ENCODE assay signal across 10 cellular contexts in the genomic region with DNA sequence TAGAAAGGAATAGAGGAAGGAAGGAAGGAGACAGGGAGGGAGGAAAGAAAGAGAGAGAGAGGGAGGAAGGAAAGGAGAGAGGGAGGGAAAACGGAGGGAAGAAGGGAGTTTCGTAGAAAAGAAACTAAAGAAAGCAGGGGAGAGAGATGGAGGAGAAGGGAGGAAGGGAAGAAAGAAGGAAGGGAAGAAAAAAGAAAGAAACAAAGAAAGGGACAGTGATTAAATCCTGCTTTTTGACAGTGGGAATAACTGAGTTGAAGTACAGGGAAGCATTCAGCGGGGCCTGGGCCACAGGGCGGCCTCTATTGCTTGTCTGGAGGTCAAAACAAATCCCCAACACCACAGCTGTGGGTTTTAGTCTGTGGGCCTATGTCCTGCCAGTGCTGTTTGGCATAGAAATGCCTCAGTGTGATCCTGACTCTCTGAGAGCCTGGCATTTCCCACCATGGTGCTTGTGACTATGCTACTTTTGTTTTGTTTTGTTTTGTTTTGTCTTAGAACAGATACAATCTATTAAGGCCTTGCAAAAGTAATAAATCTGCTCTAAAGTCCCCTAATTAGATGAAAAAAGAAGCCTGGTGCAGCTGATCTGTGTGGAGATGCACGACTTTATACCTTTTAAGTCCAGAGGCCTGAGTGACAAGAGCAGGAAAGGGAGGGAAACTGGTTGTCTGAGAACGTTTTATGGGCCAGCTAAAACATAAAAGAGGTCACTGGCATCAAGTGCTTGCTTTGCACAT. TPM values are rescaled to one million over a fixed set of nuclear protein-coding genes. Genes with fewer than 3 reads are reported as not detected.
DNase-seq lines count a peak whose midpoint lies in the region; ATAC-seq and TF ChIP-seq lines count a peak whose summit lies in the region.
"Had no signal": no experiment of that assay in that cellular context is flagged by ENCODE, and none has a peak within 500 bp of the region (broad histone marks: within the 10 kb centered on the region; RNA-seq: fewer than 3 reads in every experiment).

No MANE protein-coding gene starts in this region.

- peaks cover 68% of the 10 kb centered on the region for H3K4me1 Mint-ChIP-seq in activated CD8-positive, alpha-beta T cell treated with anti-CD3 and anti-CD28 coated beads, Interleukin-2, amount 10 ng/mL, durations not matched to agents 7 days and 5 days (ENCODE audit: low read depth)

- intact Hi-C loops in head of caudate nucleus (cut with DNase I) (no loop called here), posterior vena cava (cut with DNase I) (no loop called here)

- H3K9me3 ChIP-seq in HEK293 (ENCODE audit: control insufficient read depth, insufficient read depth, low read depth, low read length), result no peaks in the 10 kb centered on the region

- peak overlapping the region; percentile 84 for H3K27ac Mint-ChIP-seq in activated CD8-positive, alpha-beta T cell treated with anti-CD3 and anti-CD28 coated beads, Interleukin-2, amount 10 ng/mL, durations not matched to agents 7 days and 5 days

- H3K27ac ChIP-seq in HEK293 (ENCODE audit: extremely low read depth, low read depth, low read length), result no peak overlapping the region
- peak overlapping the region; percentile 31 to 97 (median 91) for H3K27ac ChIP-seq in skin epidermis

- no peak for DNase-seq in activated CD8-positive, alpha-beta T cell treated with anti-CD3 and anti-CD28 coated beads, Interleukin-2, amount 10 ng/mL, durations not matched to agents 7 days and 5 days
- DNase-seq in head of caudate nucleus (peak in 35 of 42 donors; percentile 16 to 82 (median 53)), posterior vena cava (ENCODE audit: low spot score) (no peak), SW 1271 (lab: John Stamatoyannopoulos, UW) (no peak), kidney tubule cell (ENCODE audit: low spot score) (no peak)
- no peak for DNase-seq in activated CD4-positive, CD25-positive, alpha-beta regulatory T cell (lab: John Stamatoyannopoulos, UW)
- DNase-seq: NCI-H1694; stimulated activated CD4-positive, alpha-beta T cell treated with anti-CD3 and anti-CD28 coated beads, Interleukin-15, amount 100 ng/mL, for 24 hours had no signal

- no peaks in the 10 kb centered on the region for H3K27me3 Mint-ChIP-seq in activated CD8-positive, alpha-beta T cell treated with anti-CD3 and anti-CD28 coated beads, Interleukin-2, amount 10 ng/mL, durations not matched to agents 7 days and 5 days (ENCODE audit: low read depth)

- CTCF ChIA-PET in HEK293 (lab: Yijun Ruan, JAX), result interaction anchor here (0.7 kb wide), 1 partner anchor 32 kb away, joined by 3 read pairs; no protein-coding TSS in a partner anchor
- CTCF ChIA-PET in activated CD8-positive, alpha-beta T cell treated with anti-CD3 and anti-CD28 coated beads, Interleukin-2, amount 10 ng/mL, durations not matched to agents 7 days and 5 days (lab: Charles Lee), result interaction anchor here (0.7 to 2.1 kb wide), 2 partner anchors 14 to 216 kb away, joined by 3 to 21 read pairs; no protein-coding TSS in a partner anchor

- H3K4me1 ChIP-seq in HEK293 (ENCODE audit: control insufficient read depth, insufficient read depth, low read length), result no peaks in the 10 kb centered on the region

- POLR2A ChIA-PET in HEK293 (lab: Yijun Ruan, JAX), result no interaction called here
- POLR2A ChIA-PET in activated CD8-positive, alpha-beta T cell treated with anti-CD3 and anti-CD28 coated beads, Interleukin-2, amount 10 ng/mL, durations not matched to agents 7 days and 5 days (lab: Charles Lee), result interaction anchor here (0.6 kb wide), 1 partner anchor 50 kb away, joined by 4 read pairs; no protein-coding TSS in a partner anchor

- TF ChIP-seq CTCF in HEK293 (tag by site-specific recombination; IDR thresholded peaks at IDR 0.05), result no peak

- no peak for ATAC-seq in activated CD8-positive, alpha-beta T cell treated with anti-CD3 and anti-CD28 coated beads, Interleukin-2, amount 10 ng/mL, durations not matched to agents 7 days and 5 days

- no peak overlapping the region for H3K4me3 Mint-ChIP-seq in activated CD8-positive, alpha-beta T cell treated with anti-CD3 and anti-CD28 coated beads, Interleukin-2, amount 10 ng/mL, durations not matched to agents 7 days and 5 days

- H3K36me3 ChIP-seq in HEK293 (ENCODE audit: control insufficient read depth in 2 of 2, insufficient read depth in 1 of 2, low read length in 2 of 2), result no peaks in the 10 kb centered on the region

- H3K4me3 ChIP-seq in HEK293 (ENCODE audit: low read depth, low read length) (no peak overlapping the region), skin epidermis (no peak overlapping the region)

- peaks cover 5% of the 10 kb centered on the region for H3K9me3 Mint-ChIP-seq in activated CD8-positive, alpha-beta T cell treated with anti-CD3 and anti-CD28 coated beads, Interleukin-2, amount 10 ng/mL, durations not matched to agents 7 days and 5 days (ENCODE audit: insufficient read depth)

- H3K36me3 Mint-ChIP-seq in activated CD8-positive, alpha-beta T cell treated with anti-CD3 and anti-CD28 coated beads, Interleukin-2, amount 10 ng/mL, durations not matched to agents 7 days and 5 days (ENCODE audit: low read depth), result peaks cover 3% of the 10 kb centered on the region

TF ChIP-seq in HEK293, 187 proteins besides CTCF, POLR2A, EP300 and RAD21:
- TF ChIP-seq ZBTB17 (tag by site-specific recombination; IDR thresholded peaks at IDR 0.05), result no peak
- peak; percentile 65 for TF ChIP-seq ZNF366 (tag by site-specific recombination; conservative IDR thresholded peaks at IDR 0.05)

RNA-seq across cellular contexts. Expression of a gene that starts 40.0 kb away (rescaled TPM):
- total RNA-seq in activated CD8-positive, alpha-beta T cell treated with anti-CD3 and anti-CD28 coated beads, Interleukin-2, amount 10 ng/mL, durations not matched to agents 7 days and 5 days, result not detected
- under 1 TPM; 0.24 to 0.46 TPM for total RNA-seq in posterior vena cava

Comparison
In these comparisons a context has a peak if more than half of its experiments do, and no peak if none do; other contexts are left out.
1. DNase-seq: peak in head of caudate nucleus (35 of 42); none in activated CD8-positive, alpha-beta T cell treated with anti-CD3 and anti-CD28 coated beads, Interleukin-2, amount 10 ng/mL, durations not matched to agents 7 days and 5 days (single experiment), posterior vena cava (single experiment), activated CD4-positive, CD25-positive, alpha-beta regulatory T cell (0 of 4), SW 1271 (0 of 2) and kidney tubule cell (single experiment).